ENCODE assay signal across 22 cellular contexts in genomic region chr12:125424909-125425308, GRCh38.
"Had no signal": no experiment of that assay in that cellular context is flagged by ENCODE, and none has a peak within 500 bp of the region (broad histone marks: within the 10 kb centered on the region; RNA-seq: fewer than 3 reads in every experiment).

No MANE protein-coding gene starts in this region.

- H3K4me2 ChIP-seq: smooth muscle cell had no signal

- ATAC-seq: gastroesophageal sphincter, left cardiac atrium, lower lobe of right lung, natural killer cell, pancreas, right cardiac atrium had no signal

- H3K27me3 ChIP-seq: esophagus squamous epithelium, gastroesophageal sphincter had no signal

- H3K4me1 Mint-ChIP-seq: memory B cell, mesothelial cell of epicardium, natural killer cell had no signal

- H3K4me1 ChIP-seq: esophagus squamous epithelium, gastroesophageal sphincter, left ventricle myocardium inferior, lower lobe of right lung, pancreas had no signal

- H3K27me3 Mint-ChIP-seq: memory B cell, progenitor cell of endocrine pancreas had no signal

- H3K9me3 ChIP-seq: pancreas had no signal

- H3K4me3 Mint-ChIP-seq: memory B cell, mesothelial cell of epicardium, natural killer cell had no signal

- H3K4me3 ChIP-seq: esophagus squamous epithelium, gastroesophageal sphincter, left ventricle myocardium inferior, lower lobe of right lung, pancreas, smooth muscle cell had no signal

- H3K36me3 Mint-ChIP-seq: memory B cell, mesothelial cell of epicardium had no signal

- H3K36me3 ChIP-seq: esophagus squamous epithelium, gastroesophageal sphincter, left ventricle myocardium inferior, lower lobe of right lung, pancreas had no signal

- FAIRE-seq: kidney, pancreas, urothelium cell line had no signal

- H3K27ac ChIP-seq: epithelial cell of prostate, esophagus squamous epithelium, gastroesophageal sphincter, left ventricle myocardium inferior, lower lobe of right lung, pancreas had no signal

- H3K27ac Mint-ChIP-seq: memory B cell, mesothelial cell of epicardium, natural killer cell, progenitor cell of endocrine pancreas had no signal

- DNase-seq: effector memory CD4-positive, alpha-beta T cell; esophagus squamous epithelium; foreskin fibroblast; glutamatergic neuron; kidney; left cardiac atrium; left ventricle myocardium inferior; lower lobe of right lung; natural killer cell; occipital lobe; pancreas; right cardiac atrium; stimulated activated CD4-positive, alpha-beta T cell treated with anti-CD3 and anti-CD28 coated beads, Interleukin-2, amount 100 ng/mL, for 48 hours; stimulated activated naive CD4-positive, alpha-beta T cell treated with Interleukin-2 at 50 U/mL for 16 hours; trophoblast cell had no signal
